In the genomic region with DNA sequence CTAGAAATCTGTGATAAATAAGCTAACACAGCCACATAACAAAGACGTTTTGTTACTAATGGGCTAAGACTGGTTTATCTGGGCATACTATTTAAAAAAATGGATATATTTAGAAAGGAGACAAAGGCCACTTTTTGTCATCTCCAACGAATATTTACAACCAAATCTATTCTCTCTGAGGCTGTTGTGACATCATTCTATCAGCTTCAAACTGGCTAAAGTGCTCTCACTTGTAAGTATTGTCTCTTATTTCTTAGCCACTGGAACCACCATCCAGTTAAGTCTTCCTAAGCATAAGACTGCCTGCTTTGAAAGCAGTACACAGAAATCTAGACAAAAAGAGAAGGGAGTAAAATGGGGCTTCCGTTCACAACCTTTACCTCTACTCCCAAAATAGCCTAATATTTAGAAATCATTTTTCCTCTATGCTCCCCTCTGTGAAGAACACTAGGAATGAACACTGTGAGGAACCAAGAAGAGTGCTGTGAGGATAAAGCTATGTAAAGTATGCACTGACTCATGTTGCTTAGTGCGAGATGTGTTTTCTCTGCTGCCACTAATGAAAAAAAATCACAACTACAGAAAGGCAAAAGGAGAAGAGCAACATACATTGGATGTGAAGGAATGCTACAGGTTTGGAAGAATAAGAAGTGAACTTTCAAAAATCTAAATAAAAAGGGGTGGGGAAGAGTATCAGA, we compare ENCODE assay signal across 12 cellular contexts.
DNase-seq lines count a peak whose midpoint lies in the region; ATAC-seq and TF ChIP-seq lines count a peak whose summit lies in the region.
"Had no signal": no experiment of that assay in that cellular context is flagged by ENCODE, and none has a peak within 500 bp of the region (broad histone marks: within the 10 kb centered on the region; RNA-seq: fewer than 3 reads in every experiment).

No MANE protein-coding gene starts in this region.

- no peaks in the 10 kb centered on the region for H3K27me3 Mint-ChIP-seq in mesothelial cell of epicardium (ENCODE audit: low read depth)
- H3K27me3 Mint-ChIP-seq in CD4-positive, alpha-beta memory T cell = no peaks in the 10 kb centered on the region
- H3K27me3 Mint-ChIP-seq: naive B cell had no signal

- H3K36me3 ChIP-seq in fibroblast of lung (ENCODE audit: control insufficient read depth, insufficient read depth, low read length) = no peaks in the 10 kb centered on the region
- no peaks in the 10 kb centered on the region for H3K36me3 ChIP-seq in CD4-positive, alpha-beta memory T cell (ENCODE audit: insufficient read depth, low read length)

- intact Hi-C loops in CD4-positive, alpha-beta memory T cell (cut with micrococcal nuclease) = no loop called here

- peak overlapping the region; percentile 48 for H3K4me2 ChIP-seq in fibroblast of lung (ENCODE audit: extremely low read depth, insufficient read depth, low read length)

- H3K4me1 Mint-ChIP-seq in mesothelial cell of epicardium = peaks cover 67% of the 10 kb centered on the region
- peaks cover 3 to 13% (median 9%) of the 10 kb centered on the region in 4 donors for H3K4me1 Mint-ChIP-seq in CD4-positive, alpha-beta memory T cell
- H3K4me1 Mint-ChIP-seq: CD14-positive monocyte, naive B cell had no signal

- ATAC-seq in HG03457 (IDR thresholded peaks at IDR 0.05; ENCODE audit: unreplicated experiment) = no peak

- H3K79me2 ChIP-seq in fibroblast of lung (ENCODE audit: control insufficient read depth, insufficient read depth, low read length) = no peaks in the 10 kb centered on the region

- H3K27ac Mint-ChIP-seq in mesothelial cell of epicardium = peak overlapping the region; percentile 92
- peak overlapping the region in 1 of 7 donors; percentile 14 for H3K27ac Mint-ChIP-seq in CD4-positive, alpha-beta memory T cell
- H3K27ac Mint-ChIP-seq: CD14-positive monocyte; naive B cell; T-helper 2 cell treated with Interferon-gamma antibody and Interleukin-4, amounts not matched to agents 5 μg/mL and 100 μg/mL, for 36 hours had no signal

- peaks cover 2% of the 10 kb centered on the region for H3K4me1 ChIP-seq in fibroblast of lung (ENCODE audit: control insufficient read depth, extremely low read depth, insufficient read depth, low read length)
- peaks cover 8% of the 10 kb centered on the region for H3K4me1 ChIP-seq in CD4-positive, alpha-beta memory T cell (ENCODE audit: insufficient read depth, low read length)

- H3K36me3 Mint-ChIP-seq in mesothelial cell of epicardium = peaks cover 9% of the 10 kb centered on the region
- peaks cover 13 to 23% of the 10 kb centered on the region in 2 donors for H3K36me3 Mint-ChIP-seq in CD4-positive, alpha-beta memory T cell
- H3K36me3 Mint-ChIP-seq: CD14-positive monocyte had no signal

- no peak overlapping the region for H2AFZ ChIP-seq in fibroblast of lung (ENCODE audit: low read length)

- H3K9ac ChIP-seq in fibroblast of lung (ENCODE audit: insufficient read depth, low read length) = no peak overlapping the region

- POLR2A ChIA-PET in CD4-positive, alpha-beta memory T cell (lab: Charles Lee; ENCODE audit: partially characterized antibody) = no interaction called here

- no peak overlapping the region for H3K4me3 ChIP-seq in fibroblast of lung (replicated peaks in 1 of 4; ENCODE audit: control extremely low read depth in 1 of 4, insufficient read depth in 1 of 4, low read depth in 3 of 4, low read length in 4 of 4)
- no peak overlapping the region for H3K4me3 ChIP-seq in CD4-positive, alpha-beta memory T cell (ENCODE audit: low read length in 2 of 2)

- no peaks in the 10 kb centered on the region for H3K9me3 ChIP-seq in fibroblast of lung (ENCODE audit: control insufficient read depth, insufficient read depth, low read depth, low read length)
- no peaks in the 10 kb centered on the region for H3K9me3 ChIP-seq in CD4-positive, alpha-beta memory T cell (ENCODE audit: control insufficient read depth in 1 of 2, low read length in 2 of 2)

- no peak overlapping the region for H3K27ac ChIP-seq in fibroblast of lung (ENCODE audit: insufficient read depth, low read length)
- no peak overlapping the region for H3K27ac ChIP-seq in CD4-positive, alpha-beta memory T cell (ENCODE audit: low read depth, low read length)

- H3K27me3 ChIP-seq in fibroblast of lung (ENCODE audit: control insufficient read depth, insufficient read depth, low read length) = no peaks in the 10 kb centered on the region
- H3K27me3 ChIP-seq in CD4-positive, alpha-beta memory T cell (ENCODE audit: insufficient read depth, low read length) = no peaks in the 10 kb centered on the region

- H4K20me1 ChIP-seq in fibroblast of lung (ENCODE audit: control insufficient read depth, extremely low read depth, insufficient read depth, low read length) = no peaks in the 10 kb centered on the region

- DNase-seq in AG08395 (ENCODE audit: low spot score) (peak; percentile 58), RKO (ENCODE audit: low spot score) (peak; percentile 11), fibroblast of lung (ENCODE audit: low read depth in 2 of 2) (peak; percentile 34 to 87), mesothelial cell of epicardium (ENCODE audit: low spot score in 2 of 2, unreplicated experiment in 2 of 2) (no peak), NCI-H2107 (lab: John Stamatoyannopoulos, UW) (no peak), NCI-H1105 (lab: John Stamatoyannopoulos, UW) (no peak)
- DNase-seq in CD4-positive, alpha-beta memory T cell = no peak
- DNase-seq: naive B cell, NCI-H345 had no signal

- CTCF ChIA-PET in CD4-positive, alpha-beta memory T cell (lab: Charles Lee; ENCODE audit: partially characterized antibody) = interaction anchor here (1.0 kb wide), 1 partner anchor 19 kb away, joined by 3 read pairs; no protein-coding TSS in a partner anchor

- peak overlapping the region; percentile 1 for H3K4me3 Mint-ChIP-seq in mesothelial cell of epicardium
- H3K4me3 Mint-ChIP-seq in CD4-positive, alpha-beta memory T cell = no peak overlapping the region
- H3K4me3 Mint-ChIP-seq: CD14-positive monocyte, naive B cell had no signal

- no peak for TF ChIP-seq CTCF in fibroblast of lung (conservative IDR thresholded peaks at IDR 0.05 in 1 of 2, IDR thresholded peaks at IDR 0.05 in 1 of 2; ENCODE audit: low read depth in 1 of 2, low read length in 2 of 2)
- TF ChIP-seq CTCF in mesothelial cell of epicardium (IDR thresholded peaks at IDR 0.05; ENCODE audit: unreplicated experiment) = no peak

- no peaks in the 10 kb centered on the region for H3K9me3 Mint-ChIP-seq in mesothelial cell of epicardium
- H3K9me3 Mint-ChIP-seq in CD4-positive, alpha-beta memory T cell = no peaks in the 10 kb centered on the region
- H3K9me3 Mint-ChIP-seq: T-helper 2 cell treated with Interferon-gamma antibody and Interleukin-4, amounts not matched to agents 5 μg/mL and 100 μg/mL, for 36 hours had no signal

Comparison
In these comparisons a context has a peak if more than half of its experiments do, and no peak if none do; other contexts are left out.
1. DNase-seq: peak in AG08395 (single experiment), RKO (single experiment) and fibroblast of lung (2 of 2); none in mesothelial cell of epicardium (0 of 2), NCI-H2107 (single experiment), CD4-positive, alpha-beta memory T cell (0 of 5) and NCI-H1105 (single experiment).